ENCODE assay signal across 8 cellular contexts in the genomic region with DNA sequence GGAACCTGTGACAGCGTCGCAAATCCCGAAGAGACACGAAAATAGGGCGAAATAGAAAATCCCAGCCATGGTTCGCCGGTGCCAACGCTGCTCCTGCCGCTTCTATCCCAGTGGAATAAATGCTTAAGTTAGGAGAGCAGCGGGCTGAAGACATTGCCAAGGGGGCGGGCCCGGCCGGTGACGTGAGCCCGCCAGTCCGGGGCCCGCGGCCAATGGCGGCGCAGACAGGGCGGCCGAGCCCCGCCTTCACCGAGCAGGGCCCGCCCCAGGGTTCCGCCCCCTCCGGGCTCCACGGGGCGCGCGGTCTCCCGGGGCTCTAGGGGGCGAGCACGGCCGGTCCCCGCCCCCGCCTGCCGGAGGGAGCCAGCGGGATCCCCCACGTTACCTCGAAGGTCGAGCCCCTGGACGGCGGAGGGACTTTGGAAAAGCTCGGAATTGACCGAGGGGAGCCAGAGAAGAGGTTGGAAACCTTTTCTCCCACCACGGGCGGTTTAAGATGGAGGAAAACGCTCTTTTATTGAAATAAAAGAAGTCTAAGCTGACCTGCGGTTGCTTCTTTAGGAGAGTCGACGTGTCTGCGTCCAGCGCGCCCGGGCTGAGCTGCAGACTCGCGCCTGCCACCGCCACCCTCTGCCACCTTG. TPM values are rescaled to one million over a fixed set of nuclear protein-coding genes. Genes with fewer than 3 reads are reported as not detected.
DNase-seq lines count a peak whose midpoint lies in the region; ATAC-seq and TF ChIP-seq lines count a peak whose summit lies in the region.

A gene (minus strand): TSS at position 125 of the 641 bp plus-strand sequence. CDS start 56 bp downstream, at position 69.

- peak; percentile 86 for ATAC-seq in GM21619 (IDR thresholded peaks at IDR 0.05; ENCODE audit: unreplicated experiment)
- peak; percentile 89 for ATAC-seq in foreskin keratinocyte
- ATAC-seq in stimulated activated naive CD8-positive, alpha-beta T cell treated with anti-CD3 and anti-CD28 coated beads, Interleukin-15, amount 100 ng/mL, for 72 hours: peak; percentile 92

- H3K27ac ChIP-seq in foreskin keratinocyte: no peak within 1 kb of the TSS

- no peak for TF ChIP-seq RAD21 in Ishikawa (IDR thresholded peaks at IDR 0.05; ENCODE audit: low read depth)

- peaks cover 4% of the 10 kb centered on the region for H3K4me1 ChIP-seq in foreskin keratinocyte

- TF ChIP-seq CTCF in foreskin keratinocyte (conservative IDR thresholded peaks at IDR 0.05): peak; percentile 54
- TF ChIP-seq CTCF in neural crest cell (conservative IDR thresholded peaks at IDR 0.05): no peak

- TF ChIP-seq EP300 in Ishikawa (IDR thresholded peaks at IDR 0.05; ENCODE audit: borderline replicate concordance): no peak

- peaks cover 76% of the 10 kb centered on the region for H3K27me3 Mint-ChIP-seq in neural crest cell (ENCODE audit: low read depth)
- H3K27me3 Mint-ChIP-seq in stimulated activated naive CD8-positive, alpha-beta T cell treated with anti-CD3 and anti-CD28 coated beads, Interleukin-15, amount 100 ng/mL, for 72 hours: peaks cover 93% of the 10 kb centered on the region

- peak; percentile 85 for DNase-seq in DMS 273 treated with DMSO at 0.1 percent for 48 hours (lab: John Stamatoyannopoulos, UW)
- peak; percentile 60 for DNase-seq in SHP77 treated with DMSO at 0.1 percent for 48 hours (lab: John Stamatoyannopoulos, UW)
- peak; percentile 89 for DNase-seq in activated naive CD4-positive, alpha-beta T cell treated with Interleukin-2 at 50 U/mL for 16 hours
- DNase-seq in foreskin keratinocyte: peak; percentile 49 to 72
- DNase-seq in neural crest cell (ENCODE audit: low read depth, low spot score): peak; percentile 81
- peak; percentile 77 to 82 for DNase-seq in stimulated activated naive CD8-positive, alpha-beta T cell treated with anti-CD3 and anti-CD28 coated beads, Interleukin-15, amount 100 ng/mL, for 72 hours

- peaks cover 63% of the 10 kb centered on the region for H3K27me3 ChIP-seq in foreskin keratinocyte

- peaks cover 11% of the 10 kb centered on the region for H3K36me3 Mint-ChIP-seq in neural crest cell (ENCODE audit: low read depth)

- H3K9me3 Mint-ChIP-seq in neural crest cell: no peaks in the 10 kb centered on the region
- no peaks in the 10 kb centered on the region for H3K9me3 Mint-ChIP-seq in stimulated activated naive CD8-positive, alpha-beta T cell treated with anti-CD3 and anti-CD28 coated beads, Interleukin-15, amount 100 ng/mL, for 72 hours

- H3K4me3 Mint-ChIP-seq in neural crest cell: peak within 1 kb of the TSS; percentile 100
- peak within 1 kb of the TSS; percentile 92 to 96 for H3K4me3 Mint-ChIP-seq in stimulated activated naive CD8-positive, alpha-beta T cell treated with anti-CD3 and anti-CD28 coated beads, Interleukin-15, amount 100 ng/mL, for 72 hours

- peak within 1 kb of the TSS; percentile 97 for H3K27ac Mint-ChIP-seq in neural crest cell (ENCODE audit: unreplicated experiment)
- peak within 1 kb of the TSS in 1 of 2 donors; percentile 67 for H3K27ac Mint-ChIP-seq in stimulated activated naive CD8-positive, alpha-beta T cell treated with anti-CD3 and anti-CD28 coated beads, Interleukin-15, amount 100 ng/mL, for 72 hours

- H3K4me1 Mint-ChIP-seq in neural crest cell: peaks cover 49% of the 10 kb centered on the region
- H3K4me1 Mint-ChIP-seq in stimulated activated naive CD8-positive, alpha-beta T cell treated with anti-CD3 and anti-CD28 coated beads, Interleukin-15, amount 100 ng/mL, for 72 hours: peaks cover 43% of the 10 kb centered on the region

TF ChIP-seq in Ishikawa, 13 proteins besides CTCF, POLR2A, EP300 and RAD21:
- TF ChIP-seq, protein P1, sequence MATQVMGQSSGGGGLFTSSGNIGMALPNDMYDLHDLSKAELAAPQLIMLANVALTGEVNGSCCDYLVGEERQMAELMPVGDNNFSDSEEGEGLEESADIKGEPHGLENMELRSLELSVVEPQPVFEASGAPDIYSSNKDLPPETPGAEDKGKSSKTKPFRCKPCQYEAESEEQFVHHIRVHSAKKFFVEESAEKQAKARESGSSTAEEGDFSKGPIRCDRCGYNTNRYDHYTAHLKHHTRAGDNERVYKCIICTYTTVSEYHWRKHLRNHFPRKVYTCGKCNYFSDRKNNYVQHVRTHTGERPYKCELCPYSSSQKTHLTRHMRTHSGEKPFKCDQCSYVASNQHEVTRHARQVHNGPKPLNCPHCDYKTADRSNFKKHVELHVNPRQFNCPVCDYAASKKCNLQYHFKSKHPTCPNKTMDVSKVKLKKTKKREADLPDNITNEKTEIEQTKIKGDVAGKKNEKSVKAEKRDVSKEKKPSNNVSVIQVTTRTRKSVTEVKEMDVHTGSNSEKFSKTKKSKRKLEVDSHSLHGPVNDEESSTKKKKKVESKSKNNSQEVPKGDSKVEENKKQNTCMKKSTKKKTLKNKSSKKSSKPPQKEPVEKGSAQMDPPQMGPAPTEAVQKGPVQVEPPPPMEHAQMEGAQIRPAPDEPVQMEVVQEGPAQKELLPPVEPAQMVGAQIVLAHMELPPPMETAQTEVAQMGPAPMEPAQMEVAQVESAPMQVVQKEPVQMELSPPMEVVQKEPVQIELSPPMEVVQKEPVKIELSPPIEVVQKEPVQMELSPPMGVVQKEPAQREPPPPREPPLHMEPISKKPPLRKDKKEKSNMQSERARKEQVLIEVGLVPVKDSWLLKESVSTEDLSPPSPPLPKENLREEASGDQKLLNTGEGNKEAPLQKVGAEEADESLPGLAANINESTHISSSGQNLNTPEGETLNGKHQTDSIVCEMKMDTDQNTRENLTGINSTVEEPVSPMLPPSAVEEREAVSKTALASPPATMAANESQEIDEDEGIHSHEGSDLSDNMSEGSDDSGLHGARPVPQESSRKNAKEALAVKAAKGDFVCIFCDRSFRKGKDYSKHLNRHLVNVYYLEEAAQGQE (IDR thresholded peaks at IDR 0.05; ENCODE audit: low read depth): no peak
- 0 out of 2 replicates have a peak, but pooled peaks have one; percentile 10 for TF ChIP-seq TAF1 (IDR thresholded peaks at IDR 0.05; ENCODE audit: low read depth)
- no peak for TF ChIP-seq YY1 (IDR thresholded peaks at IDR 0.05; ENCODE audit: low read depth)
- TF ChIP-seq TCF12 (IDR thresholded peaks at IDR 0.05; ENCODE audit: low read depth): no peak
- 0 out of 2 replicates have a peak, but pooled peaks have one; percentile 20 for TF ChIP-seq EGR1 (IDR thresholded peaks at IDR 0.05)
- TF ChIP-seq, protein P2, sequence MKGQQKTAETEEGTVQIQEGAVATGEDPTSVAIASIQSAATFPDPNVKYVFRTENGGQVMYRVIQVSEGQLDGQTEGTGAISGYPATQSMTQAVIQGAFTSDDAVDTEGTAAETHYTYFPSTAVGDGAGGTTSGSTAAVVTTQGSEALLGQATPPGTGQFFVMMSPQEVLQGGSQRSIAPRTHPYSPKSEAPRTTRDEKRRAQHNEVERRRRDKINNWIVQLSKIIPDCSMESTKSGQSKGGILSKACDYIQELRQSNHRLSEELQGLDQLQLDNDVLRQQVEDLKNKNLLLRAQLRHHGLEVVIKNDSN (IDR thresholded peaks at IDR 0.05): no peak
- TF ChIP-seq, protein P3, sequence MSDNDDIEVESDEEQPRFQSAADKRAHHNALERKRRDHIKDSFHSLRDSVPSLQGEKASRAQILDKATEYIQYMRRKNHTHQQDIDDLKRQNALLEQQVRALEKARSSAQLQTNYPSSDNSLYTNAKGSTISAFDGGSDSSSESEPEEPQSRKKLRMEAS (IDR thresholded peaks at IDR 0.05): peak; percentile 47; the same call in 1 of the 2 replicates
- peak; percentile 55; the same call in 1 of the 2 replicates for TF ChIP-seq ZBTB7A (IDR thresholded peaks at IDR 0.05; ENCODE audit: low read depth)
- no peak for TF ChIP-seq CEBPB (IDR thresholded peaks at IDR 0.05)
- peak; percentile 46; the same call in 1 of the 2 replicates for TF ChIP-seq NFIC (IDR thresholded peaks at IDR 0.05)
- TF ChIP-seq CREB1 (IDR thresholded peaks at IDR 0.05; ENCODE audit: low read depth): peak; percentile 68
- TF ChIP-seq FOXM1 (IDR thresholded peaks at IDR 0.05; ENCODE audit: borderline replicate concordance, low read depth): no peak
- no peak for TF ChIP-seq TEAD4 (IDR thresholded peaks at IDR 0.05)

RNA-seq across cellular contexts. Expression of the gene that starts here (rescaled TPM):
- 0.48 and 1.0 TPM in 2 replicates for total RNA-seq in foreskin keratinocyte
- 0.27 and 0.36 TPM in 2 replicates for polyA plus RNA-seq in foreskin keratinocyte
- total RNA-seq in neural crest cell: 105 and 108 TPM in 2 replicates

Comparison
In these comparisons a context has a peak if more than half of its experiments do, and no peak if none do; other contexts are left out.
1. RNA of the gene that starts here (total RNA-seq): 105 to 108 TPM in neural crest cell; 0.48 to 1.0 TPM in foreskin keratinocyte; every median in the first group is over 10 times any median in the second.
2. Peak in every context shown above with its lines, with median percentiles within 50 percentile points of each other: DNase-seq and ATAC-seq.